1 cellular context compared by ENCODE assay signal in genomic region chr14:93747560-93747959, GRCh38.
TF ChIP-seq lines count a peak whose summit lies in the region.

No MANE protein-coding gene starts in this region.

TF ChIP-seq in H1, 55 proteins besides CTCF, POLR2A, EP300 and RAD21:
- TF ChIP-seq JUN (IDR thresholded peaks at IDR 0.05; ENCODE audit: low read depth, low read length) (no peak), ZNF274 (IDR thresholded peaks at IDR 0.05; ENCODE audit: borderline replicate concordance, extremely low read depth, low read length) (no peak), GTF2F1 (IDR thresholded peaks at IDR 0.05; ENCODE audit: borderline replicate concordance, low read depth, low read length) (no peak), POU5F1 (IDR thresholded peaks at IDR 0.05; ENCODE audit: low read depth, low read length) (no peak), SP1 (IDR thresholded peaks at IDR 0.05; ENCODE audit: low read depth, low read length) (no peak), TBP (IDR thresholded peaks at IDR 0.05; ENCODE audit: low read depth, low read length) (no peak), SRF (IDR thresholded peaks at IDR 0.05; ENCODE audit: low read depth, low read length) (no peak), KDM5A (IDR thresholded peaks at IDR 0.05; ENCODE audit: low read length) (no peak), BACH1 (IDR thresholded peaks at IDR 0.05; ENCODE audit: low read length) (no peak), PHF8 (conservative IDR thresholded peaks at IDR 0.05; ENCODE audit: low read depth, low read length) (no peak)
TF ChIP-seq in H1: peak in this region for 0.
